Comparison of ENCODE assay signal across 1 cellular context in the genomic region with DNA sequence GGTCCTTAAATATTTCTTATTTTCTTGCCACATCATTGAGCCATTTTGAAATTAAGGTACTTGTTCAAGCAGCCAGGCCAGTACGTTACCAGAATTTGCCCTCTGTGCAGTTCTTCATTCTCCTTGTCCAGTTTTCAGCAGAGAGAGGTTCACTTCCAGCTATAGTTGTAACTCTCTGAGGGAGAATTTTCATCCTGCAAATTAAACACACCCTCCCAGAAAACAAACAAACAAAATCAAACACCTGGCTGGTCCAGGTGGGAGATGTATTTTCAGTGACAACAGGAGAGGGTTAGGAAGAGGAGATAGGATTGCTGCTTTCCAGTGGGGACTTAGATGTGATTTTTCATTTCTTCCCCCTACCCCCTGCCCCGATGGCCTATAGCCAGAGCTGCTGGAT.
TF ChIP-seq lines count a peak whose summit lies in the region.

No MANE protein-coding gene starts in this region.

TF ChIP-seq in H1, 55 proteins besides CTCF, POLR2A, EP300 and RAD21 (continued from another document):
- TF ChIP-seq SP2 (IDR thresholded peaks at IDR 0.05; ENCODE audit: low read length), result no peak
- TF ChIP-seq CEBPB (IDR thresholded peaks at IDR 0.05; ENCODE audit: low read depth, low read length), result no peak
- TF ChIP-seq TBP (IDR thresholded peaks at IDR 0.05; ENCODE audit: low read depth, low read length), result no peak
- TF ChIP-seq RNF2 (IDR thresholded peaks at IDR 0.05; ENCODE audit: borderline replicate concordance, low read depth, low read length, missing control alignments, poor library complexity, severe bottlenecking), result no peak
- TF ChIP-seq, protein P1, sequence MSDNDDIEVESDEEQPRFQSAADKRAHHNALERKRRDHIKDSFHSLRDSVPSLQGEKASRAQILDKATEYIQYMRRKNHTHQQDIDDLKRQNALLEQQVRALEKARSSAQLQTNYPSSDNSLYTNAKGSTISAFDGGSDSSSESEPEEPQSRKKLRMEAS (IDR thresholded peaks at IDR 0.05), result no peak
- TF ChIP-seq KDM1A (IDR thresholded peaks at IDR 0.05; ENCODE audit: borderline replicate concordance, low read length), result no peak
- TF ChIP-seq CHD1 (IDR thresholded peaks at IDR 0.05; ENCODE audit: low read depth, low read length), result no peak
- TF ChIP-seq, protein P2, sequence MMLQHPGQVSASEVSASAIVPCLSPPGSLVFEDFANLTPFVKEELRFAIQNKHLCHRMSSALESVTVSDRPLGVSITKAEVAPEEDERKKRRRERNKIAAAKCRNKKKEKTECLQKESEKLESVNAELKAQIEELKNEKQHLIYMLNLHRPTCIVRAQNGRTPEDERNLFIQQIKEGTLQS (IDR thresholded peaks at IDR 0.05; ENCODE audit: insufficient read depth, low read depth, low read length), result no peak
- no peak for TF ChIP-seq KDM4A (IDR thresholded peaks at IDR 0.05; ENCODE audit: low read depth, low read length, severe bottlenecking)
- no peak for TF ChIP-seq SIN3A (conservative IDR thresholded peaks at IDR 0.05 in 1 of 2, IDR thresholded peaks at IDR 0.05 in 1 of 2; ENCODE audit: low read depth in 1 of 2, low read length in 2 of 2)
- TF ChIP-seq SIRT6 (IDR thresholded peaks at IDR 0.05; ENCODE audit: low read length), result no peak
- no peak for TF ChIP-seq SRF (IDR thresholded peaks at IDR 0.05; ENCODE audit: low read depth, low read length)
- TF ChIP-seq GABPA (IDR thresholded peaks at IDR 0.05; ENCODE audit: borderline replicate concordance, insufficient read depth, low read length), result no peak
- no peak for TF ChIP-seq RFX5 (IDR thresholded peaks at IDR 0.05; ENCODE audit: borderline replicate concordance, low read depth, low read length)
- TF ChIP-seq SP4 (IDR thresholded peaks at IDR 0.05; ENCODE audit: low read length), result no peak
TF ChIP-seq in H1: peak in this region for 0.
